31 cellular contexts compared by ENCODE assay signal in the genomic region with DNA sequence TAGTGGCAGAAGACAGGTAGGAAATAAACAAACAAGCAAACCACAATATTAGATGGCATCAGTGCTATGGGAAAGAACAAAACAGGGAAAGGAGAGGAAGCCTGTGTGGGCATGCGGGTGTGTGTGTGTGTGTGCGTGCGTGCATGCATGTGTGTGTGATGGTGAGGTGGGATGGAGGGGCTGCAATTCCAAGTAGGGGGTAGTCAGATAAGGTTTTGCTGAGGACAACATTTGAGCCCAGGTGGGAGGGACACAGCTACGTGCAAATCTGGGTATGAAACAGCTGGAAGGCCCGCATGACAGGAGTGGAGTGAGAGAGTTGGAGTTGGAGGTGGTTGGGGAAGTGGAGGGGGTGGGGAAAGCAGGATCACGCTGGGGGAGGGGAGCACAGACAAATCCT.
"Had no signal": no experiment of that assay in that cellular context is flagged by ENCODE, and none has a peak within 500 bp of the region (broad histone marks: within the 10 kb centered on the region; RNA-seq: fewer than 3 reads in every experiment).

No MANE protein-coding gene starts in this region.

- H3K4me3 Mint-ChIP-seq: activated CD4-positive, alpha-beta memory T cell treated with anti-CD3 and anti-CD28 coated beads for 36 hours; activated CD4-positive, alpha-beta T cell treated with anti-CD3 and anti-CD28 coated beads for 36 hours; activated CD8-positive, alpha-beta memory T cell treated with anti-CD3 and anti-CD28 coated beads, Interleukin-2, amount 10 ng/mL, durations not matched to agents 7 days and 5 days; activated naive CD8-positive, alpha-beta T cell treated with anti-CD3 and anti-CD28 coated beads for 36 hours; activated T-cell treated with anti-CD3 and anti-CD28 coated beads, Interleukin-2, amount 50 U/mL, for 72 hours; activated T-helper 17 cell treated with anti-CD3 and anti-CD28 coated beads, Interleukin-2, amount 50 U/mL, for 72 hours; T-helper 1 cell treated with Interleukin-12 subunit alpha and Interleukin-12 subunit beta and Interleukin-4 antibody, amounts not matched to agents 30 μg/mL and 1 μg/mL, for 36 hours; T-helper 2 cell treated with Interferon-gamma antibody and Interleukin-4, amounts not matched to agents 5 μg/mL and 100 μg/mL, for 36 hours had no signal

- H3K9me2 ChIP-seq: SK-N-SH had no signal

- H3K36me3 ChIP-seq: brain microvascular endothelial cell, Peyer's patch, SJSA1 had no signal

- H3K27me3 ChIP-seq: brain microvascular endothelial cell, Peyer's patch, SJSA1 had no signal

- DNase-seq: activated CD4-positive, alpha-beta memory T cell treated with anti-CD3 and anti-CD28 coated beads for 36 hours; activated CD4-positive, alpha-beta T cell treated with anti-CD3 and anti-CD28 coated beads for 36 hours; activated CD4-positive, alpha-beta T cell treated with anti-CD3 and anti-CD28 coated beads, Interleukin-2, amount 50 U/mL, for 1 hour; activated CD8-positive, alpha-beta memory T cell treated with anti-CD3 and anti-CD28 coated beads, Interleukin-2, amount 10 ng/mL, durations not matched to agents 7 days and 5 days; activated CD8-positive, alpha-beta memory T cell treated with anti-CD3 and anti-CD28 coated beads, Interleukin-2, amount 50 U/mL, for 48 hours; activated effector memory CD4-positive, alpha-beta T cell treated with anti-CD3 and anti-CD28 coated beads, Interleukin-2, amount 50 U/mL, for 16 hours; activated naive CD4-positive, alpha-beta T cell; activated naive CD4-positive, alpha-beta T cell treated with anti-CD3 and anti-CD28 coated beads, Interleukin-2, amount 50 U/mL, for 16 hours; activated naive CD8-positive, alpha-beta T cell treated with anti-CD3 and anti-CD28 coated beads for 36 hours; activated T-cell treated with anti-CD3 and anti-CD28 coated beads, Interleukin-2, amount 50 U/mL, for 72 hours; amniotic stem cell; aorta; brain microvascular endothelial cell; Karpas-422; KBM-7; NCI-H1048; NCI-H1436 treated with DMSO at 0.1 percent for 48 hours; NCI-H1694 treated with DMSO at 0.1 percent for 48 hours; NCI-H2029; NCI-H345; NCI-H524 treated with DMSO at 0.1 percent for 48 hours; PC-3; Peyer's patch; RPMI8226; SHP77 treated with DMSO at 0.1 percent for 48 hours; SK-N-SH had no signal

- H3K9me3 Mint-ChIP-seq: activated CD4-positive, alpha-beta memory T cell treated with anti-CD3 and anti-CD28 coated beads for 36 hours; activated naive CD8-positive, alpha-beta T cell treated with anti-CD3 and anti-CD28 coated beads for 36 hours; activated T-cell treated with anti-CD3 and anti-CD28 coated beads, Interleukin-2, amount 50 U/mL, for 72 hours; activated T-helper 17 cell treated with anti-CD3 and anti-CD28 coated beads, Interleukin-2, amount 50 U/mL, for 72 hours; T-helper 1 cell treated with Interleukin-12 subunit alpha and Interleukin-12 subunit beta and Interleukin-4 antibody, amounts not matched to agents 30 μg/mL and 1 μg/mL, for 36 hours; T-helper 2 cell treated with Interferon-gamma antibody and Interleukin-4, amounts not matched to agents 5 μg/mL and 100 μg/mL, for 36 hours had no signal

- ATAC-seq: activated CD4-positive, alpha-beta T cell treated with anti-CD3 and anti-CD28 coated beads for 36 hours; activated CD4-positive, CD25-positive, alpha-beta regulatory T cell treated with anti-CD3 and anti-CD28 coated beads, Interleukin-2, amount 50 U/mL, for 24 hours; activated CD8-positive, alpha-beta memory T cell treated with anti-CD3 and anti-CD28 coated beads, Interleukin-2, amount 10 ng/mL, durations not matched to agents 7 days and 5 days; activated T-cell treated with anti-CD3 and anti-CD28 coated beads, Interleukin-2, amount 50 U/mL, for 72 hours; activated T-helper 17 cell treated with anti-CD3 and anti-CD28 coated beads, Interleukin-2, amount 50 U/mL, for 72 hours; PC-3 had no signal

- H3K9ac ChIP-seq: SK-N-SH had no signal

- H3K27me3 Mint-ChIP-seq: activated CD4-positive, alpha-beta memory T cell treated with anti-CD3 and anti-CD28 coated beads for 36 hours; activated CD8-positive, alpha-beta memory T cell treated with anti-CD3 and anti-CD28 coated beads, Interleukin-2, amount 10 ng/mL, durations not matched to agents 7 days and 5 days had no signal

- H3K4me2 ChIP-seq: SK-N-SH had no signal

- H3K27ac ChIP-seq: brain microvascular endothelial cell, Peyer's patch, SJSA1 had no signal

- H3K4me3 ChIP-seq: Peyer's patch, SJSA1 had no signal

- H3K27ac Mint-ChIP-seq: activated CD4-positive, alpha-beta memory T cell treated with anti-CD3 and anti-CD28 coated beads for 36 hours; activated CD4-positive, alpha-beta T cell treated with anti-CD3 and anti-CD28 coated beads for 36 hours; activated CD8-positive, alpha-beta memory T cell treated with anti-CD3 and anti-CD28 coated beads, Interleukin-2, amount 10 ng/mL, durations not matched to agents 7 days and 5 days; activated naive CD8-positive, alpha-beta T cell treated with anti-CD3 and anti-CD28 coated beads for 36 hours; activated T-cell treated with anti-CD3 and anti-CD28 coated beads, Interleukin-2, amount 50 U/mL, for 72 hours; activated T-helper 17 cell treated with anti-CD3 and anti-CD28 coated beads, Interleukin-2, amount 50 U/mL, for 72 hours; T-helper 1 cell treated with Interleukin-12 subunit alpha and Interleukin-12 subunit beta and Interleukin-4 antibody, amounts not matched to agents 30 μg/mL and 1 μg/mL, for 36 hours; T-helper 2 cell treated with Interferon-gamma antibody and Interleukin-4, amounts not matched to agents 5 μg/mL and 100 μg/mL, for 36 hours had no signal

- H3K4me1 Mint-ChIP-seq: activated CD4-positive, alpha-beta T cell treated with anti-CD3 and anti-CD28 coated beads for 36 hours; activated CD8-positive, alpha-beta memory T cell treated with anti-CD3 and anti-CD28 coated beads, Interleukin-2, amount 10 ng/mL, durations not matched to agents 7 days and 5 days; activated naive CD8-positive, alpha-beta T cell treated with anti-CD3 and anti-CD28 coated beads for 36 hours; activated T-helper 17 cell treated with anti-CD3 and anti-CD28 coated beads, Interleukin-2, amount 50 U/mL, for 72 hours had no signal

- H3K9me3 ChIP-seq: Peyer's patch, SJSA1, SK-N-SH had no signal

- H3K4me1 ChIP-seq: Peyer's patch had no signal

- H3K36me3 Mint-ChIP-seq: activated CD4-positive, alpha-beta memory T cell treated with anti-CD3 and anti-CD28 coated beads for 36 hours; activated CD8-positive, alpha-beta memory T cell treated with anti-CD3 and anti-CD28 coated beads, Interleukin-2, amount 10 ng/mL, durations not matched to agents 7 days and 5 days; activated naive CD8-positive, alpha-beta T cell treated with anti-CD3 and anti-CD28 coated beads for 36 hours had no signal
